1 cellular context compared by ENCODE assay signal in genomic region chr16:58155839-58156238, GRCh38.
TF ChIP-seq lines count a peak whose summit lies in the region.

No MANE protein-coding gene starts in this region.

TF ChIP-seq in GM12878, 131 proteins besides CTCF, POLR2A, EP300 and RAD21 (continued from another document):
- TF ChIP-seq NKRF (conservative IDR thresholded peaks at IDR 0.05) = no peak
- TF ChIP-seq RUNX3 (IDR thresholded peaks at IDR 0.05; ENCODE audit: low read length) = peak; percentile 39; the same call in 1 of the 2 replicates
- TF ChIP-seq IRF4 (IDR thresholded peaks at IDR 0.05; ENCODE audit: low read depth, low read length) = no peak
- TF ChIP-seq PML (IDR thresholded peaks at IDR 0.05; ENCODE audit: low read length) = no peak
- TF ChIP-seq ATF2 (IDR thresholded peaks at IDR 0.05; ENCODE audit: low read length) = no peak
- no peak for TF ChIP-seq YBX1 (IDR thresholded peaks at IDR 0.05)
- TF ChIP-seq CEBPB (IDR thresholded peaks at IDR 0.05; ENCODE audit: borderline replicate concordance in 1 of 2, low read depth in 2 of 2, low read length in 2 of 2) = no peak
- TF ChIP-seq TCF12 (IDR thresholded peaks at IDR 0.05; ENCODE audit: low read depth, low read length) = 0 out of 2 replicates have a peak, but pooled peaks have one; percentile 43
- no peak for TF ChIP-seq MYB (IDR thresholded peaks at IDR 0.05; ENCODE audit: borderline replicate concordance, low read depth, low read length)
TF ChIP-seq in GM12878: peak in this region for 2.
